ENCODE assay signal across 21 cellular contexts in genomic region chr21:25512095-25513086, GRCh38.
A peak's percentile ranks its signal among the peaks of the same experiment; 100 is the strongest.
DNase-seq lines count a peak whose midpoint lies in the region; ATAC-seq, FAIRE-seq and TF ChIP-seq lines count a peak whose summit lies in the region.
"Had no signal": no experiment of that assay in that cellular context is flagged by ENCODE, and none has a peak within 500 bp of the region (broad histone marks: within the 10 kb centered on the region; RNA-seq: fewer than 3 reads in every experiment).

No MANE protein-coding gene starts in this region.

- H3K4me2 ChIP-seq in SU-DHL-6 (ENCODE audit: low read depth, low read length, poor library complexity, severe bottlenecking): no peak overlapping the region
- H3K4me2 ChIP-seq in GM12878 (ENCODE audit: control insufficient read depth, insufficient read depth): peak overlapping the region; percentile 26

- peaks cover 0 to 17% of the 10 kb centered on the region in 2 donors for H3K9me3 Mint-ChIP-seq in stimulated activated naive CD8-positive, alpha-beta T cell treated with anti-CD3 and anti-CD28 coated beads, Interleukin-15, amount 100 ng/mL, for 72 hours
- H3K9me3 Mint-ChIP-seq: CD8-positive, alpha-beta T cell; central memory CD8-positive, alpha-beta T cell; IgD-negative memory B cell had no signal

- no peak overlapping the region for H3K27ac ChIP-seq in SU-DHL-6 (ENCODE audit: low read depth, low read length)
- peak overlapping the region; percentile 71 for H3K27ac ChIP-seq in GM12878 (ENCODE audit: control insufficient read depth, insufficient read depth)
- H3K27ac ChIP-seq: left lung, WERI-Rb-1 had no signal

- FAIRE-seq in GM12878 (lab: Jason Lieb, UNC) (peak; percentile 74), D721Med (lab: Jason Lieb, UNC) (no peak)

- intact Hi-C loops in Right ventricle myocardium superior (cut with DNase I): no loop called here
- intact Hi-C loops in cardiac septum (cut with DNase I): no loop called here
- intact Hi-C loops in GM12878 (cut with micrococcal nuclease; ENCODE audit: unreplicated experiment): no loop called here

- TF ChIP-seq RAD21 in GM12878 (IDR thresholded peaks at IDR 0.05; ENCODE audit: insufficient read depth, low read depth, low read length): no peak; the same call in 1 of the 2 replicates

- H3K27me3 Mint-ChIP-seq in stimulated activated naive CD8-positive, alpha-beta T cell treated with anti-CD3 and anti-CD28 coated beads, Interleukin-15, amount 100 ng/mL, for 72 hours: no peaks in the 10 kb centered on the region
- H3K27me3 Mint-ChIP-seq: IgD-negative memory B cell had no signal

- POLR2A ChIA-PET in GM12878 (lab: Charles Lee): interaction anchor here (1.2 to 3.4 kb wide), 4 partner anchors 16 to 84 kb away, joined by 3 to 18 read pairs (median 4); no protein-coding TSS in a partner anchor

- H3K79me2 ChIP-seq in SU-DHL-6 (ENCODE audit: insufficient read depth, low read length): no peaks in the 10 kb centered on the region
- peaks cover 45% of the 10 kb centered on the region for H3K79me2 ChIP-seq in GM12878 (ENCODE audit: control insufficient read depth, insufficient read depth, low read length)

- H3K4me3 Mint-ChIP-seq in stimulated activated naive CD8-positive, alpha-beta T cell treated with anti-CD3 and anti-CD28 coated beads, Interleukin-15, amount 100 ng/mL, for 72 hours: peak overlapping the region; percentile 68 to 74
- H3K4me3 Mint-ChIP-seq: CD8-positive, alpha-beta T cell; central memory CD8-positive, alpha-beta T cell had no signal

- no peak for TF ChIP-seq EP300 in GM12878 (IDR thresholded peaks at IDR 0.05; ENCODE audit: borderline replicate concordance in 1 of 2, control insufficient read depth in 1 of 2, low read depth in 2 of 2, low read length in 2 of 2)

- ATAC-seq in Right ventricle myocardium superior (ENCODE audit: poor library complexity): no peak
- ATAC-seq in GM12878: peak; percentile 23
- peak; percentile 27 for ATAC-seq in stimulated activated naive CD8-positive, alpha-beta T cell treated with anti-CD3 and anti-CD28 coated beads, Interleukin-15, amount 100 ng/mL, for 72 hours
- ATAC-seq: CD8-positive, alpha-beta T cell; left lung; mucosa of descending colon had no signal

- H2AFZ ChIP-seq in SU-DHL-6 (ENCODE audit: low read depth, low read length, severe bottlenecking) (peak overlapping the region; percentile 39), GM12878 (ENCODE audit: control insufficient read depth, low read depth, low read length) (peak overlapping the region; percentile 31)

- peaks cover 29% of the 10 kb centered on the region for H3K4me1 ChIP-seq in GM12878 (ENCODE audit: control insufficient read depth, insufficient read depth, low read length)
- H3K4me1 ChIP-seq: left lung had no signal

- WGBS in GM12878 (ENCODE audit: insufficient coverage, insufficient replicate concordance, low lambda C conversion rate, missing lambda C conversion rate): 46% methylated on average over 8 of the region's 8 CpGs

- in situ Hi-C loops in GM12878 (cut with MboI) (no loop called here), G401 (cut with HindIII; ENCODE audit: low sequenced_read_pairs) (no loop called here)

- peak overlapping the region; percentile 56 to 90 for H3K27ac Mint-ChIP-seq in stimulated activated naive CD8-positive, alpha-beta T cell treated with anti-CD3 and anti-CD28 coated beads, Interleukin-15, amount 100 ng/mL, for 72 hours
- H3K27ac Mint-ChIP-seq: CD8-positive, alpha-beta T cell; IgD-negative memory B cell had no signal

- H3K9me2 ChIP-seq in SU-DHL-6 (replicated peaks; ENCODE audit: insufficient read depth, low read length): no peaks in the 10 kb centered on the region

- no peaks in the 10 kb centered on the region for H3K9me3 ChIP-seq in SU-DHL-6 (ENCODE audit: insufficient read depth, low read length)
- H3K9me3 ChIP-seq in GM12878 (replicated peaks; ENCODE audit: control insufficient read depth, insufficient read depth, low read length): no peaks in the 10 kb centered on the region; the same call in 2 of the 3 replicates
- H3K9me3 ChIP-seq: left lung, mucosa of descending colon had no signal

- H3K27me3 ChIP-seq in SU-DHL-6 (ENCODE audit: low read length): no peaks in the 10 kb centered on the region
- H3K27me3 ChIP-seq in GM12878 (replicated peaks in 1 of 2; ENCODE audit: control insufficient read depth in 2 of 2, insufficient read depth in 2 of 2, low read length in 1 of 2): no peaks in the 10 kb centered on the region
- H3K27me3 ChIP-seq: left lung had no signal

- no peak for TF ChIP-seq CTCF in SU-DHL-6 (IDR thresholded peaks at IDR 0.05; ENCODE audit: insufficient read depth, low read length, poor library complexity, severe bottlenecking)
- no peak for TF ChIP-seq CTCF in GM12878 (IDR thresholded peaks at IDR 0.05 in 2 of 3, conservative IDR thresholded peaks at IDR 0.05 in 1 of 3; ENCODE audit: control insufficient read depth in 2 of 3, extremely low read depth in 1 of 3, insufficient read depth in 1 of 3, low read depth in 3 of 3, low read length in 3 of 3)
- no peak for TF ChIP-seq CTCF in D721Med (IDR thresholded peaks at IDR 0.05; ENCODE audit: insufficient read depth, missing control alignments)

- no peak overlapping the region for H3K9ac ChIP-seq in SU-DHL-6 (ENCODE audit: low read length)
- H3K9ac ChIP-seq in GM12878 (ENCODE audit: control insufficient read depth, insufficient read depth, low read length): peak overlapping the region; percentile 29; the same call in 1 of the 2 replicates

- SMC1A ChIA-PET in GM12878 (lab: Charles Lee; ENCODE audit: uncharacterized antibody, unreplicated experiment): interaction anchor here (0.8 to 3.3 kb wide), 20 partner anchors 9 to 187 kb away, joined by 3 to 19 read pairs (median 5); no protein-coding TSS in a partner anchor

- H4K20me1 ChIP-seq in SU-DHL-6 (ENCODE audit: low read depth, low read length) (no peaks in the 10 kb centered on the region), GM12878 (ENCODE audit: control insufficient read depth, insufficient read depth) (no peaks in the 10 kb centered on the region)

- CTCF ChIA-PET in GM12878 (lab: Yijun Ruan, JAX): interaction anchor here (0.7 to 1.6 kb wide), 3 partner anchors 24 to 53 kb away, joined by 3 to 4 read pairs (median 4); no protein-coding TSS in a partner anchor

- H3K4me1 Mint-ChIP-seq in stimulated activated naive CD8-positive, alpha-beta T cell treated with anti-CD3 and anti-CD28 coated beads, Interleukin-15, amount 100 ng/mL, for 72 hours: peaks cover 55% of the 10 kb centered on the region
- H3K4me1 Mint-ChIP-seq: central memory CD8-positive, alpha-beta T cell had no signal

- RAD21 ChIA-PET in GM12878 (lab: Charles Lee; ENCODE audit: unreplicated experiment): interaction anchor here (0.9 to 3.3 kb wide), 10 partner anchors 10 to 94 kb away, joined by 3 to 25 read pairs (median 6); no protein-coding TSS in a partner anchor

- H3K4me3 ChIP-seq in SU-DHL-6 (ENCODE audit: insufficient read depth, low read length, poor library complexity, severe bottlenecking): no peak overlapping the region
- H3K4me3 ChIP-seq in GM12878: no peak overlapping the region
- H3K4me3 ChIP-seq: left lung, mucosa of descending colon had no signal

- no TSS peak for BruUV-seq in GM12878 (replicated peaks; lab: Mats Ljungman, UMichigan)

- peak; percentile 36 for DNase-seq in Right ventricle myocardium superior
- DNase-seq in cardiac septum (ENCODE audit: low spot score): no peak
- no peak for DNase-seq in GM12878 (ENCODE audit: low read depth, low spot score)
- DNase-seq in stimulated activated naive CD8-positive, alpha-beta T cell treated with anti-CD3 and anti-CD28 coated beads, Interleukin-15, amount 100 ng/mL, for 72 hours: no peak
- no peak for DNase-seq in G401 (ENCODE audit: low spot score)
- DNase-seq in D721Med (ENCODE audit: insufficient read length, low spot score): no peak
- DNase-seq: activated CD8-positive, alpha-beta memory T cell treated with anti-CD3 and anti-CD28 coated beads, Interleukin-2, amount 50 U/mL, for 48 hours; amygdala; CD8-positive, alpha-beta T cell; DND-41; effector memory CD4-positive, alpha-beta T cell; H7; MM.1S; NCI-H187 treated with DMSO at 0.1 percent for 48 hours; NCI-H446; WERI-Rb-1 had no signal

- H3K36me3 ChIP-seq in SU-DHL-6 (ENCODE audit: low read length) (no peaks in the 10 kb centered on the region), GM12878 (ENCODE audit: control insufficient read depth in 2 of 2, insufficient read depth in 2 of 2, low read length in 1 of 2) (no peaks in the 10 kb centered on the region)
- H3K36me3 ChIP-seq: left lung, WERI-Rb-1 had no signal

- no peak for TF ChIP-seq POLR2A in GM12878 (IDR thresholded peaks at IDR 0.05; ENCODE audit: low read depth, low read length)

- H3F3A ChIP-seq in SU-DHL-6 (ENCODE audit: insufficient read depth): no peaks in the 10 kb centered on the region

TF ChIP-seq in GM12878, 131 proteins besides CTCF, POLR2A, EP300 and RAD21 (continues in another document):
- TF ChIP-seq ZNF687 (IDR thresholded peaks at IDR 0.05): peak; percentile 26; the same call in 1 of the 2 replicates
- TF ChIP-seq RUNX3 (IDR thresholded peaks at IDR 0.05; ENCODE audit: low read length): peak; percentile 40; the same call in 1 of the 2 replicates
- TF ChIP-seq SPI1 (IDR thresholded peaks at IDR 0.05; ENCODE audit: borderline replicate concordance, insufficient read depth, low read depth, low read length): peak; percentile 52; the same call in 1 of the 2 replicates
